30 cellular contexts compared by ENCODE assay signal in the genomic region with DNA sequence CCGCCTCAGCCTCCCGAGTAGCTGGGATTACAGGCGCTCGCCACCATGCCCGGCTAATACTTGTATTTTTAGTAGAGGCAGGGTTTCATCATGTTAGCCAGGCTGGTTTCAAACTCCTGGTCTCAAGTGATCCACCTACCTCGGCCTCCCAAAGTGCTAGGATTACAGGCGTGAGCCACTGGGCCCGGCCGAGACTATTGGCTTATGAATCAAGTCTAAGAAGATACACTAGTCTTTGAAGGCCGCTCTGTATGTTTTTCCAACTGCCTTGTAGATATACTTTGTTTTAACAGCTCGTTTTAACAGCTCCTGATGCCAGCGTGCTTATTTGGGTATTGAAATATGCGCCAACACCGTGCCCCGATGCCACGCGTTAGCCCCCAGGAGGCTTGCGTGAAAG.
"Had no signal": no experiment of that assay in that cellular context is flagged by ENCODE, and none has a peak within 500 bp of the region (broad histone marks: within the 10 kb centered on the region; RNA-seq: fewer than 3 reads in every experiment).

No MANE protein-coding gene starts in this region.

- H3K27ac ChIP-seq: brain microvascular endothelial cell, coronary artery, dorsolateral prefrontal cortex, ovary, skin epidermis, testis, transverse colon had no signal

- FAIRE-seq: astrocyte, kidney, urothelium cell line had no signal

- H3K27me3 ChIP-seq: brain microvascular endothelial cell, dorsolateral prefrontal cortex, ovary, testis, transverse colon had no signal

- H3K4me3 Mint-ChIP-seq: activated CD4-positive, alpha-beta memory T cell treated with anti-CD3 and anti-CD28 coated beads, Interleukin-2, amount 10 ng/mL, durations not matched to agents 7 days and 5 days; activated CD4-positive, alpha-beta T cell treated with anti-CD3 and anti-CD28 coated beads, Interleukin-2, amount 10 ng/mL, durations not matched to agents 7 days and 5 days; activated naive CD4-positive, alpha-beta T cell treated with anti-CD3 and anti-CD28 coated beads, Interleukin-2, amount 10 ng/mL, durations not matched to agents 7 days and 5 days; activated naive CD8-positive, alpha-beta T cell treated with anti-CD3 and anti-CD28 coated beads, Interleukin-2, amount 10 ng/mL, durations not matched to agents 7 days and 5 days; activated T-cell treated with anti-CD3 and anti-CD28 coated beads, Interleukin-2, amount 50 U/mL, for 24 hours; memory B cell; natural killer cell had no signal

- H3K4me1 Mint-ChIP-seq: activated CD4-positive, alpha-beta memory T cell treated with anti-CD3 and anti-CD28 coated beads, Interleukin-2, amount 10 ng/mL, durations not matched to agents 7 days and 5 days; activated CD4-positive, alpha-beta T cell treated with anti-CD3 and anti-CD28 coated beads, Interleukin-2, amount 10 ng/mL, durations not matched to agents 7 days and 5 days; activated naive CD4-positive, alpha-beta T cell treated with anti-CD3 and anti-CD28 coated beads, Interleukin-2, amount 10 ng/mL, durations not matched to agents 7 days and 5 days; activated naive CD8-positive, alpha-beta T cell treated with anti-CD3 and anti-CD28 coated beads, Interleukin-2, amount 10 ng/mL, durations not matched to agents 7 days and 5 days; natural killer cell had no signal

- H3K9me3 ChIP-seq: ovary, testis, transverse colon had no signal

- H3K27ac Mint-ChIP-seq: activated CD4-positive, alpha-beta memory T cell treated with anti-CD3 and anti-CD28 coated beads, Interleukin-2, amount 10 ng/mL, durations not matched to agents 7 days and 5 days; activated CD4-positive, alpha-beta T cell treated with anti-CD3 and anti-CD28 coated beads, Interleukin-2, amount 10 ng/mL, durations not matched to agents 7 days and 5 days; activated naive CD4-positive, alpha-beta T cell treated with anti-CD3 and anti-CD28 coated beads, Interleukin-2, amount 10 ng/mL, durations not matched to agents 7 days and 5 days; activated naive CD8-positive, alpha-beta T cell treated with anti-CD3 and anti-CD28 coated beads, Interleukin-2, amount 10 ng/mL, durations not matched to agents 7 days and 5 days; activated T-cell treated with anti-CD3 and anti-CD28 coated beads, Interleukin-2, amount 50 U/mL, for 24 hours; memory B cell; natural killer cell; progenitor cell of endocrine pancreas had no signal

- H3K36me3 Mint-ChIP-seq: activated naive CD4-positive, alpha-beta T cell treated with anti-CD3 and anti-CD28 coated beads, Interleukin-2, amount 10 ng/mL, durations not matched to agents 7 days and 5 days; activated naive CD8-positive, alpha-beta T cell treated with anti-CD3 and anti-CD28 coated beads, Interleukin-2, amount 10 ng/mL, durations not matched to agents 7 days and 5 days; natural killer cell had no signal

- H3K9me3 Mint-ChIP-seq: activated CD4-positive, alpha-beta memory T cell treated with anti-CD3 and anti-CD28 coated beads, Interleukin-2, amount 10 ng/mL, durations not matched to agents 7 days and 5 days; activated CD4-positive, alpha-beta T cell treated with anti-CD3 and anti-CD28 coated beads, Interleukin-2, amount 10 ng/mL, durations not matched to agents 7 days and 5 days; activated naive CD4-positive, alpha-beta T cell treated with anti-CD3 and anti-CD28 coated beads, Interleukin-2, amount 10 ng/mL, durations not matched to agents 7 days and 5 days; activated naive CD8-positive, alpha-beta T cell treated with anti-CD3 and anti-CD28 coated beads, Interleukin-2, amount 10 ng/mL, durations not matched to agents 7 days and 5 days; activated T-cell treated with anti-CD3 and anti-CD28 coated beads, Interleukin-2, amount 50 U/mL, for 24 hours; memory B cell; natural killer cell had no signal

- H3K4me3 ChIP-seq: coronary artery, dorsolateral prefrontal cortex, ovary, skin epidermis, testis, transverse colon had no signal

- DNase-seq: activated CD4-positive, alpha-beta memory T cell treated with anti-CD3 and anti-CD28 coated beads, Interleukin-2, amount 10 ng/mL, durations not matched to agents 7 days and 5 days; activated CD4-positive, alpha-beta T cell treated with anti-CD3 and anti-CD28 coated beads for 1 hour; activated CD4-positive, alpha-beta T cell treated with anti-CD3 and anti-CD28 coated beads, Interleukin-2, amount 10 ng/mL, durations not matched to agents 7 days and 5 days; activated CD8-positive, alpha-beta memory T cell treated with anti-CD3 and anti-CD28 coated beads, Interleukin-2, amount 50 U/mL, for 48 hours; activated gamma-delta T cell; activated naive CD4-positive, alpha-beta T cell treated with anti-CD3 and anti-CD28 coated beads, Interleukin-2, amount 10 ng/mL, durations not matched to agents 7 days and 5 days; activated naive CD8-positive, alpha-beta T cell treated with anti-CD3 and anti-CD28 coated beads, Interleukin-2, amount 10 ng/mL, durations not matched to agents 7 days and 5 days; activated T-cell treated with anti-CD3 and anti-CD28 coated beads, Interleukin-2, amount 50 U/mL, for 24 hours; brain microvascular endothelial cell; dorsolateral prefrontal cortex; effector memory CD4-positive, alpha-beta T cell; head of caudate nucleus; hippocampal formation; kidney; left colon; natural killer cell; ovary; stimulated activated CD4-positive, alpha-beta T cell treated with anti-CD3 and anti-CD28 coated beads, Interleukin-12 subunit alpha, Interleukin-12 subunit beta, amount 100 ng/mL, for 4 hours; stimulated activated CD4-positive, alpha-beta T cell treated with anti-CD3 and anti-CD28 coated beads, Interleukin-4, amount 100 ng/mL, for 1 hour; stimulated activated naive CD8-positive, alpha-beta T cell treated with anti-CD3 and anti-CD28 coated beads, Interleukin-15, Interleukin-2, amounts not matched to agents 100 U/mL and 50 U/mL, for 24 hours; T-helper 2 cell; testis; transverse colon had no signal

- H3K27me3 Mint-ChIP-seq: activated CD4-positive, alpha-beta memory T cell treated with anti-CD3 and anti-CD28 coated beads, Interleukin-2, amount 10 ng/mL, durations not matched to agents 7 days and 5 days; activated CD4-positive, alpha-beta T cell treated with anti-CD3 and anti-CD28 coated beads, Interleukin-2, amount 10 ng/mL, durations not matched to agents 7 days and 5 days; activated naive CD4-positive, alpha-beta T cell treated with anti-CD3 and anti-CD28 coated beads, Interleukin-2, amount 10 ng/mL, durations not matched to agents 7 days and 5 days; activated naive CD8-positive, alpha-beta T cell treated with anti-CD3 and anti-CD28 coated beads, Interleukin-2, amount 10 ng/mL, durations not matched to agents 7 days and 5 days; activated T-cell treated with anti-CD3 and anti-CD28 coated beads, Interleukin-2, amount 50 U/mL, for 24 hours; memory B cell; progenitor cell of endocrine pancreas had no signal

- ATAC-seq: left colon; natural killer cell; sciatic nerve; stimulated activated naive CD8-positive, alpha-beta T cell treated with anti-CD3 and anti-CD28 coated beads, Interleukin-15, Interleukin-2, amounts not matched to agents 100 U/mL and 50 U/mL, for 24 hours had no signal

- H3K36me3 ChIP-seq: brain microvascular endothelial cell, ovary, transverse colon had no signal
